10 cellular contexts compared by ENCODE assay signal in genomic region chr1:234919061-234919755, GRCh38.
DNase-seq lines count a peak whose midpoint lies in the region; ATAC-seq, FAIRE-seq and TF ChIP-seq lines count a peak whose summit lies in the region.
"Had no signal": no experiment of that assay in that cellular context is flagged by ENCODE, and none has a peak within 500 bp of the region (broad histone marks: within the 10 kb centered on the region; RNA-seq: fewer than 3 reads in every experiment).

No MANE protein-coding gene starts in this region.

- H4K8ac ChIP-seq in H9 (replicated peaks; ENCODE audit: insufficient read length, low read depth, low read length): no peak overlapping the region

- peaks cover 2 to 4% of the 10 kb centered on the region in 2 experiments; a peak in 4 of 5 replicates for H3K9me3 Mint-ChIP-seq in H9

- no peaks in the 10 kb centered on the region for H3K9me3 ChIP-seq in H9 (ENCODE audit: control insufficient read depth, low read depth, low read length)
- H3K9me3 ChIP-seq in lower lobe of right lung: no peaks in the 10 kb centered on the region
- H3K9me3 ChIP-seq in spleen: peaks cover 0 to 6% (median 0%) of the 10 kb centered on the region in 8 donors

- H3K36me3 ChIP-seq in lower lobe of right lung (no peaks in the 10 kb centered on the region), spleen (no peaks in the 10 kb centered on the region)

- peaks cover 0 to 6% (median 3%) of the 10 kb centered on the region in 3 experiments; a peak in 4 of 7 replicates for H3K36me3 Mint-ChIP-seq in H9 (ENCODE audit: insufficient read depth in 1 of 3, low read depth in 3 of 3)

- no peak for TF ChIP-seq POLR2A in spleen (IDR thresholded peaks at IDR 0.05)

- WGBS in H9 (ENCODE audit: extremely low coverage, insufficient read length, low lambda C conversion rate): no CpG with 5 or more reads among the region's 14 CpGs
- 70 to 83% (median 80%) methylated on average over 14 of the region's 14 CpGs for WGBS in spleen, 5 donors

- no peak overlapping the region for H3K4ac ChIP-seq in H9 (ENCODE audit: low read depth, low read length)

- H3K14ac ChIP-seq in H9 (ENCODE audit: insufficient read depth, low read length): peak overlapping the region; percentile 69; the same call in 1 of the 2 replicates

- H3K4me1 ChIP-seq in H9 (ENCODE audit: insufficient read depth, low read length): no peaks in the 10 kb centered on the region
- peaks cover 72% of the 10 kb centered on the region for H3K4me1 ChIP-seq in lower lobe of right lung
- H3K4me1 ChIP-seq in spleen: peaks cover 8 to 54% (median 28%) of the 10 kb centered on the region in 6 donors

- H2BK12ac ChIP-seq in H9 (ENCODE audit: insufficient read length, low read depth, low read length): no peak overlapping the region

- H3K79me2 ChIP-seq in H9 (ENCODE audit: insufficient read depth, low read length): no peaks in the 10 kb centered on the region

- H3K23me2 ChIP-seq in H9 (ENCODE audit: insufficient read length, low read depth, low read length, poor library complexity, severe bottlenecking): no peaks in the 10 kb centered on the region

- no peak overlapping the region for H2AFZ ChIP-seq in H9 (ENCODE audit: low read length)

- no peak for FAIRE-seq in D721Med (lab: Jason Lieb, UNC)
- FAIRE-seq: H54 had no signal

- no peak overlapping the region for H3K23ac ChIP-seq in H9 (ENCODE audit: insufficient read length, low read depth, low read length)

- no peak overlapping the region for H4K91ac ChIP-seq in H9 (ENCODE audit: insufficient read length, low read depth, low read length)

- intact Hi-C loops in dorsolateral prefrontal cortex (cut with DNase I) (no loop called here), lower lobe of right lung (cut with DNase I) (no loop called here), spleen (cut with DNase I; ENCODE audit: low total_unique reads) (no loop called here)

- H3K4me3 ChIP-seq in dorsolateral prefrontal cortex (no peak overlapping the region), lower lobe of right lung (no peak overlapping the region), spleen (no peak overlapping the region)

- H2BK5ac ChIP-seq in H9 (ENCODE audit: insufficient read length, low read length): no peak overlapping the region

- H4K20me1 ChIP-seq in H9 (ENCODE audit: control insufficient read depth, insufficient read depth, insufficient read length): no peaks in the 10 kb centered on the region

- H3K56ac ChIP-seq in H9 (ENCODE audit: insufficient read length, low read depth, low read length): no peak overlapping the region

- POLR2A ChIA-PET in HEK293T (lab: Yijun Ruan, JAX): interaction anchor here (0.8 kb wide), 1 partner anchor 585 kb away, joined by 3 read pairs; no protein-coding TSS in a partner anchor

- H2AK5ac ChIP-seq in H9 (ENCODE audit: insufficient read length, low read length): no peak overlapping the region

- H3K18ac ChIP-seq in H9 (ENCODE audit: insufficient read length, low read depth, low read length): peak overlapping the region; percentile 21

- H2BK20ac ChIP-seq in H9 (ENCODE audit: low read depth, low read length, poor library complexity, severe bottlenecking): no peak overlapping the region

- H3K9ac ChIP-seq in H9 (ENCODE audit: extremely low read depth, insufficient read length, low read length): no peak overlapping the region

- H2BK15ac ChIP-seq in H9 (ENCODE audit: low read depth, low read length): no peak overlapping the region

- CTCF ChIA-PET in HEK293T (lab: Yijun Ruan, JAX): interaction anchor here (0.6 kb wide), 1 partner anchor 32 kb away, joined by 5 read pairs; no protein-coding TSS in a partner anchor

- DNase-seq in H9 (no peak), dorsolateral prefrontal cortex (peak in 1 of 10 donors; percentile 9), lower lobe of right lung (no peak), spleen (peak; percentile 68), Kasumi-1 (lab: John Stamatoyannopoulos, UW) (no peak), superior temporal gyrus (ENCODE audit: extremely low spot score) (no peak), HEK293T (ENCODE audit: extremely low spot score) (no peak), D721Med (ENCODE audit: insufficient read length, low spot score) (no peak)
- DNase-seq: NCI-H146 had no signal

- no peak overlapping the region; a peak in 1 of 5 replicates for H3K4me3 Mint-ChIP-seq in H9

- H4K5ac ChIP-seq in H9 (ENCODE audit: insufficient read length, low read depth, low read length): no peak overlapping the region

- H3K4me1 Mint-ChIP-seq in H9: peaks cover 20 to 36% of the 10 kb centered on the region in 2 experiments

- H3K27ac ChIP-seq in H9 (ENCODE audit: insufficient read length, low read depth, low read length) (no peak overlapping the region), dorsolateral prefrontal cortex (peak overlapping the region in 32 of 59 donors; percentile 0 to 76 (median 45)), lower lobe of right lung (peak overlapping the region; percentile 89), spleen (peak overlapping the region in 6 of 8 donors; percentile 29 to 71 (median 54))

- H3K79me1 ChIP-seq in H9 (ENCODE audit: insufficient read depth, low read depth, low read length, poor library complexity, severe bottlenecking): no peaks in the 10 kb centered on the region

- peak; percentile 15 to 49 for ATAC-seq in lower lobe of right lung

- TF ChIP-seq CTCF in H9 (conservative IDR thresholded peaks at IDR 0.05): no peak
- TF ChIP-seq CTCF in dorsolateral prefrontal cortex (IDR thresholded peaks at IDR 0.05 in 54 of 56, conservative IDR thresholded peaks at IDR 0.05 in 2 of 56; ENCODE audit: low read depth in 1 of 56, partially characterized antibody in 56 of 56): no peak
- TF ChIP-seq CTCF in lower lobe of right lung (IDR thresholded peaks at IDR 0.05): no peak
- TF ChIP-seq CTCF in spleen (IDR thresholded peaks at IDR 0.05 in 8 of 11, conservative IDR thresholded peaks at IDR 0.05 in 3 of 11): no peak
- no peak for TF ChIP-seq CTCF in D721Med (IDR thresholded peaks at IDR 0.05; ENCODE audit: insufficient read depth, missing control alignments)

- H3K27me3 ChIP-seq in H9 (ENCODE audit: insufficient read depth, low read length) (no peaks in the 10 kb centered on the region), dorsolateral prefrontal cortex (no peaks in the 10 kb centered on the region), lower lobe of right lung (ENCODE audit: low read depth) (no peaks in the 10 kb centered on the region), spleen (replicated peaks in 1 of 7) (no peaks in the 10 kb centered on the region)

- H3K4me2 ChIP-seq in H9 (ENCODE audit: insufficient read depth, insufficient read length, low read length): no peak overlapping the region

- H3K27ac Mint-ChIP-seq in H9: peak overlapping the region; percentile 17 to 85 (median 78); a peak in 5 of 7 replicates

- no peak overlapping the region for H3T11ph ChIP-seq in H9 (ENCODE audit: low read length)

- no peak overlapping the region for H2BK120ac ChIP-seq in H9 (ENCODE audit: low read depth, low read length, poor library complexity, severe bottlenecking)

- H3K27me3 Mint-ChIP-seq in H9 (ENCODE audit: low read depth): peaks cover 23% of the 10 kb centered on the region

TF ChIP-seq in HEK293T, 16 proteins besides CTCF, POLR2A, EP300 and RAD21:
- TF ChIP-seq L3MBTL2 (conservative IDR thresholded peaks at IDR 0.05) (no peak), ZNF384 (IDR thresholded peaks at IDR 0.05) (no peak), LEF1 (IDR thresholded peaks at IDR 0.05; ENCODE audit: borderline replicate concordance) (no peak), FOXA1 (IDR thresholded peaks at IDR 0.05) (no peak), PKNOX1 (IDR thresholded peaks at IDR 0.05) (no peak), FOXK2 (IDR thresholded peaks at IDR 0.05) (no peak), BHLHE40 (IDR thresholded peaks at IDR 0.05; ENCODE audit: borderline replicate concordance) (no peak), ARNT (IDR thresholded peaks at IDR 0.05) (no peak), NFRKB (IDR thresholded peaks at IDR 0.05) (no peak), SP1 (IDR thresholded peaks at IDR 0.05) (no peak), TARDBP (IDR thresholded peaks at IDR 0.05) (no peak), ELF4 (IDR thresholded peaks at IDR 0.05) (no peak), SUZ12 (IDR thresholded peaks at IDR 0.05) (no peak), HDGF (IDR thresholded peaks at IDR 0.05; ENCODE audit: borderline replicate concordance) (no peak), FOXM1 (IDR thresholded peaks at IDR 0.05; ENCODE audit: borderline replicate concordance) (no peak), CTBP1 (IDR thresholded peaks at IDR 0.05; ENCODE audit: borderline replicate concordance) (no peak)
TF ChIP-seq in HEK293T: peak in this region for 0.
